8 cellular contexts compared by ENCODE assay signal in the genomic region with DNA sequence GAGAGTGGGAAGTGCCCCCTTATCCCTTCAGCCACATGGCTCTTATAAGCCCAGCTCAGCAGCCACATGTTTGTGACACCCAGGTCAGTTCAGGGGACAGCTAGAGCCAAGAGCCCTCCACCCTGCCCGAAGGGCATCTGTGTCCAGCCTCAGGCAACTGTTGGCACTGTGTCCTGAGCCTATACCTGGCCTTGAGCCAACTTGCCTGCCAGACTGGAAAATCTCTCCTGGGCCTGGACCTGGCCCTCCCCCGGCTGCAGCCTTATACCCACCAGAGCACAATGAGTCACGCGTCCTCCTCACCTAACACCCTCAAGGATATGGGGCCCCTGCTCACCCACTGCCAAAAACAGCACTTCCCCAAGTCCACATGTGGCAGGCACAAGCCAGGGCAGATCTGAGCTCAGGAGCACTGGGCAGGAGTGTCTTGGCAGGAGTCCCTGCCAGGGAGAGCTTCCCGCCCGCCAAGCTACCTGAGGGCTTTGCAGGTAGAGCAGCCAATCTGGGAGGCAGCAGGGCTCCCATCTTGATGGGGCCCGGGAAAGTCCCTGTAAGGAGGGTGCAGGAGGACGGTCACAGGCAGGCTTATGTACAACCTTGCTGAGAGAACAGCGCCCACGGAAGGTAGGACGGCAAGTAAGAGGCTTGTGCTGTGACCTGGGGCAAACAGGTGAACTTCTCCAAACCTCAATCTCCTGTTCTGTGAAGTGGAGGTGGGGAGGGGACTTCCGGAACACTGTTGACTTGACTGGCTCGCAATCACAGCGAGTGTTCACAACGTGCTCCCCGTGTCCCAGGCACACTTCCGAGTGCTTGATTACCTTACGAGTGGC. TPM values are rescaled to one million over a fixed set of nuclear protein-coding genes. Genes with fewer than 3 reads are reported as not detected.
DNase-seq lines count a peak whose midpoint lies in the region; ATAC-seq and TF ChIP-seq lines count a peak whose summit lies in the region.

No MANE protein-coding gene starts in this region.

- H3K4me1 Mint-ChIP-seq in activated naive CD4-positive, alpha-beta T cell treated with anti-CD3 and anti-CD28 coated beads, Interleukin-2, amount 50 U/mL, for 24 hours, result peaks cover 40% of the 10 kb centered on the region

- TF ChIP-seq POLR2A in Peyer's patch (IDR thresholded peaks at IDR 0.05), result no peak

- no peaks in the 10 kb centered on the region for H3K36me3 ChIP-seq in Peyer's patch

- H3K27ac ChIP-seq in Peyer's patch, result peak overlapping the region; percentile 26 to 58 (median 42)

- no peaks in the 10 kb centered on the region for H3K36me3 Mint-ChIP-seq in activated naive CD4-positive, alpha-beta T cell treated with anti-CD3 and anti-CD28 coated beads, Interleukin-2, amount 50 U/mL, for 24 hours

- no peaks in the 10 kb centered on the region for H3K27me3 Mint-ChIP-seq in activated naive CD4-positive, alpha-beta T cell treated with anti-CD3 and anti-CD28 coated beads, Interleukin-2, amount 50 U/mL, for 24 hours

- H3K4me3 Mint-ChIP-seq in activated naive CD4-positive, alpha-beta T cell treated with anti-CD3 and anti-CD28 coated beads, Interleukin-2, amount 50 U/mL, for 24 hours, result peak overlapping the region; percentile 71

- H3K27me3 ChIP-seq in Peyer's patch, result no peaks in the 10 kb centered on the region

- ATAC-seq in HG03159 (IDR thresholded peaks at IDR 0.05; ENCODE audit: unreplicated experiment) (no peak), HG03175 (IDR thresholded peaks at IDR 0.05; ENCODE audit: unreplicated experiment) (no peak), HG02623 (IDR thresholded peaks at IDR 0.05; ENCODE audit: unreplicated experiment) (no peak)

- no peak for TF ChIP-seq CTCF in Peyer's patch (IDR thresholded peaks at IDR 0.05)

- DNase-seq in GDM1 (lab: John Stamatoyannopoulos, UW) (peak; percentile 56), Peyer's patch (peak; percentile 54 to 75 (median 69)), islet precursor cell (peak; percentile 74)
- peak in 2 of 3 donors; percentile 17 to 30 for DNase-seq in stimulated activated CD4-positive, alpha-beta T cell treated with anti-CD3 and anti-CD28 coated beads, TNF-alpha, amount 100 ng/mL, for 48 hours (ENCODE audit: low read depth in 3 of 3)

- no peak overlapping the region for H3K4me3 ChIP-seq in Peyer's patch

- no peaks in the 10 kb centered on the region for H3K9me3 ChIP-seq in Peyer's patch

- H3K4me1 ChIP-seq in Peyer's patch, result peaks cover 0 to 19% (median 8%) of the 10 kb centered on the region in 4 donors

- peak overlapping the region; percentile 85 for H3K27ac Mint-ChIP-seq in activated naive CD4-positive, alpha-beta T cell treated with anti-CD3 and anti-CD28 coated beads, Interleukin-2, amount 50 U/mL, for 24 hours

- H3K9me3 Mint-ChIP-seq in activated naive CD4-positive, alpha-beta T cell treated with anti-CD3 and anti-CD28 coated beads, Interleukin-2, amount 50 U/mL, for 24 hours, result no peaks in the 10 kb centered on the region

RNA-seq across cellular contexts. Expression of a gene that starts 19.8 kb away (rescaled TPM):
- total RNA-seq in Peyer's patch, result 100 to 1,000 TPM in 3 of 4 donors, 10 to 100 TPM in 1; 68.7 to 199 (median 122) TPM

RNA-seq across cellular contexts. Expression of a gene that starts 19.9 kb away (rescaled TPM):
- not detected for total RNA-seq in Peyer's patch

RNA-seq across cellular contexts. Expression of a gene that starts 44.5 kb away (rescaled TPM):
- total RNA-seq in Peyer's patch, result not detected

Comparison
In these comparisons a context has a peak if more than half of its experiments do, and no peak if none do; other contexts are left out.
1. DNase-seq: peak in every context shown above with its lines; median percentile 74 in islet precursor cell; 69 in Peyer's patch; 56 in GDM1; 24 in stimulated activated CD4-positive, alpha-beta T cell treated with anti-CD3 and anti-CD28 coated beads, TNF-alpha, amount 100 ng/mL, for 48 hours.